18 cellular contexts compared by ENCODE assay signal in the genomic region with DNA sequence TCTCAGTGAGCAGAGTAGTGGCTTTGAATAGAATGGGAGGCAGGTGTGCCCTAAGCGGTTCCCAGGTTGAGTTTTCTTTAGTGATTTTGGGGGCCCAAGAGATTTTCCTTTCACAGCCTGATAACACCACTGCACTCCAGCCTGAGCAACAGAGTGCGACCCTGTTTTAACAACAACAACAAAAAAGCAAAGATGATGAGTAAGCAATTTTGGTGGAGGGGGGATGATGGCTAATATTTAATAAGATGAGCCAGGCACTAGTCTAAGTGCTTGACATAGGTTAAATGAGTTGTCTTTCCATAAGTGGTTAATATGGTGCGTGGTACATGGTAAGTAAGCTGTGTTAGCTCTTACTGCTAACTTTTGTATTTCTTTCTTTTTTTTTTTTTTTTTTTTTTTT. TPM values are rescaled to one million over a fixed set of nuclear protein-coding genes. Genes with fewer than 3 reads are reported as not detected.
DNase-seq lines count a peak whose midpoint lies in the region; ATAC-seq, FAIRE-seq and TF ChIP-seq lines count a peak whose summit lies in the region.
"Had no signal": no experiment of that assay in that cellular context is flagged by ENCODE, and none has a peak within 500 bp of the region (broad histone marks: within the 10 kb centered on the region; RNA-seq: fewer than 3 reads in every experiment).

No MANE protein-coding gene starts in this region.

- peaks cover 6% of the 10 kb centered on the region for H3K27me3 Mint-ChIP-seq in CD4-positive, CD25-positive, alpha-beta regulatory T cell
- H3K27me3 Mint-ChIP-seq in GM23338 (ENCODE audit: insufficient read depth, low read depth, poor library complexity) (peaks cover 6% of the 10 kb centered on the region), nephron progenitor cell (ENCODE audit: low read depth, poor library complexity) (peaks cover 6% of the 10 kb centered on the region)
- H3K27me3 Mint-ChIP-seq: activated CD4-positive, alpha-beta memory T cell treated with anti-CD3 and anti-CD28 coated beads, Interleukin-2, amount 10 ng/mL, durations not matched to agents 7 days and 5 days had no signal

- ATAC-seq in CD4-positive, CD25-positive, alpha-beta regulatory T cell (ENCODE audit: low read depth in 2 of 2), result no peak
- ATAC-seq in GM23338 (no peak), K562 (no peak), GM21529 (IDR thresholded peaks at IDR 0.05; ENCODE audit: unreplicated experiment) (no peak)
- ATAC-seq: gastroesophageal sphincter had no signal

- TF ChIP-seq RAD21 in K562 (CRISPR knock-in tag; conservative IDR thresholded peaks at IDR 0.05 in 1 of 2, IDR thresholded peaks at IDR 0.05 in 1 of 2), result no peak

- TF ChIP-seq EP300 in K562 (IDR thresholded peaks at IDR 0.05; ENCODE audit: low read length), result no peak

- H4K20me1 ChIP-seq in GM23338 (replicated peaks; ENCODE audit: insufficient read depth), result peaks cover 10% of the 10 kb centered on the region; the same call in 1 of the 2 replicates
- H4K20me1 ChIP-seq in K562 (replicated peaks; ENCODE audit: control insufficient read depth, insufficient read depth, low read length), result peaks cover 17% of the 10 kb centered on the region

- H3K27me3 ChIP-seq in CD4-positive, CD25-positive, alpha-beta regulatory T cell (ENCODE audit: control insufficient read depth, insufficient read depth, low read length), result no peaks in the 10 kb centered on the region
- H3K27me3 ChIP-seq in GM23338 (ENCODE audit: insufficient read depth) (0 out of 2 replicates have a peak, but pooled peaks cover 10% of the 10 kb centered on the region), K562 (ENCODE audit: control insufficient read depth in 2 of 2, insufficient read depth in 2 of 2, low read length in 2 of 2) (no peaks in the 10 kb centered on the region)
- H3K27me3 ChIP-seq: gastroesophageal sphincter had no signal

- no peaks in the 10 kb centered on the region for H3K9me2 ChIP-seq in GM23338 (ENCODE audit: insufficient read depth)

- in situ Hi-C loops in K562 (cut with MboI), result no loop called here

- no peak for FAIRE-seq in K562 (lab: Jason Lieb, UNC)
- FAIRE-seq: endometrium had no signal

- BruUV-seq in K562 (replicated peaks; lab: Mats Ljungman, UMichigan), result no TSS peak

- H3K9me3 Mint-ChIP-seq in CD4-positive, CD25-positive, alpha-beta regulatory T cell, result no peaks in the 10 kb centered on the region
- no peaks in the 10 kb centered on the region for H3K9me3 Mint-ChIP-seq in GM23338
- H3K9me3 Mint-ChIP-seq in nephron progenitor cell, result no peaks in the 10 kb centered on the region
- H3K9me3 Mint-ChIP-seq: activated CD4-positive, alpha-beta memory T cell treated with anti-CD3 and anti-CD28 coated beads, Interleukin-2, amount 10 ng/mL, durations not matched to agents 7 days and 5 days; T-helper 2 cell treated with Interferon-gamma antibody and Interleukin-4, amounts not matched to agents 5 μg/mL and 100 μg/mL, for 36 hours had no signal

- no peak for TF ChIP-seq POLR2A in K562 (conservative IDR thresholded peaks at IDR 0.05)

- peaks cover 11% of the 10 kb centered on the region for H3K36me3 Mint-ChIP-seq in CD4-positive, CD25-positive, alpha-beta regulatory T cell
- H3K36me3 Mint-ChIP-seq in GM23338 (ENCODE audit: low read depth) (peaks cover 13% of the 10 kb centered on the region), nephron progenitor cell (ENCODE audit: low read depth) (peaks cover 6% of the 10 kb centered on the region)

- no peak for DNase-seq in CD4-positive, CD25-positive, alpha-beta regulatory T cell
- DNase-seq in GM23338 (ENCODE audit: low spot score) (no peak), K562 (ENCODE audit: extremely low read depth in 1 of 4, low spot score in 3 of 4) (no peak), nephron progenitor cell (no peak), NCI-H2196 (lab: John Stamatoyannopoulos, UW; ENCODE audit: unreplicated experiment) (no peak), RWPE1 (ENCODE audit: low spot score) (no peak)
- DNase-seq: activated CD4-positive, alpha-beta memory T cell treated with anti-CD3 and anti-CD28 coated beads, Interleukin-2, amount 10 ng/mL, durations not matched to agents 7 days and 5 days; activated naive CD4-positive, alpha-beta T cell treated with Interleukin-2 at 50 U/mL for 16 hours; GOT3; islet precursor cell; NCI-H187; NCI-H526 treated with DMSO at 0.1 percent for 48 hours; retina; stimulated activated CD4-positive, alpha-beta T cell treated with anti-CD3 and anti-CD28 coated beads, Interleukin-2, amount 100 ng/mL, for 48 hours had no signal

- H3K4me1 ChIP-seq in CD4-positive, CD25-positive, alpha-beta regulatory T cell (ENCODE audit: control insufficient read depth, insufficient read depth, low read length, poor library complexity, severe bottlenecking), result peaks cover 13% of the 10 kb centered on the region
- H3K4me1 ChIP-seq in GM23338 (ENCODE audit: insufficient read depth), result peaks cover 6% of the 10 kb centered on the region
- peaks cover 9 to 19% of the 10 kb centered on the region in 2 experiments; a peak in 4 of 5 replicates for H3K4me1 ChIP-seq in K562 (replicated peaks in 1 of 2; ENCODE audit: control insufficient read depth in 2 of 2, insufficient read depth in 2 of 2, low read length in 2 of 2)

- H2AFZ ChIP-seq in GM23338, result no peak overlapping the region
- no peak overlapping the region for H2AFZ ChIP-seq in K562 (ENCODE audit: low read depth, low read length)

- H3K4me3 Mint-ChIP-seq in CD4-positive, CD25-positive, alpha-beta regulatory T cell, result peak overlapping the region; percentile 28 to 97 (median 80)
- H3K4me3 Mint-ChIP-seq in GM23338, result peak overlapping the region; percentile 91
- peak overlapping the region; percentile 98 for H3K4me3 Mint-ChIP-seq in nephron progenitor cell
- H3K4me3 Mint-ChIP-seq: activated CD4-positive, alpha-beta memory T cell treated with anti-CD3 and anti-CD28 coated beads, Interleukin-2, amount 10 ng/mL, durations not matched to agents 7 days and 5 days had no signal

- peak overlapping the region; percentile 87 for H3K4me2 ChIP-seq in GM23338
- H3K4me2 ChIP-seq in K562 (ENCODE audit: insufficient read depth, low read length), result no peak overlapping the region

- POLR2A ChIA-PET in K562 (lab: Yijun Ruan, JAX), result interaction anchor here (0.6 to 1.2 kb wide), 5 partner anchors 12 to 174 kb away, joined by 3 read pairs; no protein-coding TSS in a partner anchor
- POLR2A ChIA-PET in RWPE1 (lab: Yijun Ruan, JAX; ENCODE audit: low non-redundant PET), result no interaction called here

- H3K9ac ChIP-seq in K562 (ENCODE audit: insufficient read depth in 1 of 2, low read depth in 2 of 2, low read length in 2 of 2), result no peak overlapping the region

- H3K27ac Mint-ChIP-seq in CD4-positive, CD25-positive, alpha-beta regulatory T cell, result peak overlapping the region in 1 of 3 donors; percentile 96
- H3K27ac Mint-ChIP-seq in GM23338 (peak overlapping the region; percentile 8; the same call in 1 of the 2 replicates), nephron progenitor cell (no peak overlapping the region)
- H3K27ac Mint-ChIP-seq: activated CD4-positive, alpha-beta memory T cell treated with anti-CD3 and anti-CD28 coated beads, Interleukin-2, amount 10 ng/mL, durations not matched to agents 7 days and 5 days; T-helper 2 cell treated with Interferon-gamma antibody and Interleukin-4, amounts not matched to agents 5 μg/mL and 100 μg/mL, for 36 hours had no signal

- H3F3A ChIP-seq in GM23338 (replicated peaks; ENCODE audit: low read depth), result no peaks in the 10 kb centered on the region

- H3K4me1 Mint-ChIP-seq in CD4-positive, CD25-positive, alpha-beta regulatory T cell, result peaks cover 12 to 31% (median 21%) of the 10 kb centered on the region in 4 donors
- H3K4me1 Mint-ChIP-seq in GM23338 (peaks cover 16% of the 10 kb centered on the region; the same call in 2 of the 3 replicates), nephron progenitor cell (peaks cover 33% of the 10 kb centered on the region)

- H3K4me3 ChIP-seq in CD4-positive, CD25-positive, alpha-beta regulatory T cell (ENCODE audit: low read depth, low read length), result no peak overlapping the region
- peak overlapping the region; percentile 70; the same call in 1 of the 2 replicates for H3K4me3 ChIP-seq in GM23338
- no peak overlapping the region for H3K4me3 ChIP-seq in K562

- no peaks in the 10 kb centered on the region for H3K9me1 ChIP-seq in K562 (ENCODE audit: control insufficient read depth, insufficient read depth, low read length)

- H3K79me2 ChIP-seq in GM23338 (replicated peaks; ENCODE audit: insufficient read depth), result peaks cover 45% of the 10 kb centered on the region
- H3K79me2 ChIP-seq in K562 (ENCODE audit: control insufficient read depth, insufficient read depth, low read length), result peaks cover 44% of the 10 kb centered on the region

- H3K36me3 ChIP-seq in CD4-positive, CD25-positive, alpha-beta regulatory T cell (ENCODE audit: control insufficient read depth, insufficient read depth, low read length), result peaks cover 9% of the 10 kb centered on the region
- peaks cover 8% of the 10 kb centered on the region; the same call in 1 of the 2 replicates for H3K36me3 ChIP-seq in GM23338 (ENCODE audit: insufficient read depth)
- H3K36me3 ChIP-seq in K562 (ENCODE audit: control insufficient read depth, insufficient read depth, low read length), result peaks cover 36% of the 10 kb centered on the region

- TF ChIP-seq CTCF in GM23338 (conservative IDR thresholded peaks at IDR 0.05; ENCODE audit: low read depth in 2 of 2), result no peak
- TF ChIP-seq CTCF in K562 (IDR thresholded peaks at IDR 0.05 in 2 of 3, conservative IDR thresholded peaks at IDR 0.05 in 1 of 3; ENCODE audit: insufficient read depth in 2 of 3, low read depth in 1 of 3, low read length in 3 of 3), result no peak
- TF ChIP-seq CTCF in nephron progenitor cell (IDR thresholded peaks at IDR 0.05), result no peak
- TF ChIP-seq CTCF in RWPE1 (conservative IDR thresholded peaks at IDR 0.05; ENCODE audit: low read depth), result no peak

- CTCF ChIA-PET in K562 (lab: Yijun Ruan, JAX; ENCODE audit: low intra/inter-chr PET ratio) (interaction anchor here (1.8 kb wide), 1 partner anchor 88 kb away, joined by 6 read pairs; no protein-coding TSS in a partner anchor), RWPE1 (lab: Yijun Ruan, JAX) (interaction anchor here (1.3 kb wide), 1 partner anchor 15 kb away, joined by 5 read pairs; no protein-coding TSS in a partner anchor)

- intact Hi-C loops in K562 (cut with micrococcal nuclease), result no loop called here

- H3K27ac ChIP-seq in CD4-positive, CD25-positive, alpha-beta regulatory T cell (ENCODE audit: insufficient read depth, low read length, poor library complexity, severe bottlenecking), result no peak overlapping the region
- H3K27ac ChIP-seq in GM23338 (ENCODE audit: low read depth), result no peak overlapping the region
- H3K27ac ChIP-seq in K562 (ENCODE audit: extremely low read depth, low read depth, low read length), result no peak overlapping the region
- H3K27ac ChIP-seq in RWPE1, result no peak overlapping the region

- H3K9me3 ChIP-seq in CD4-positive, CD25-positive, alpha-beta regulatory T cell (ENCODE audit: control insufficient read depth in 2 of 2, low read length in 2 of 2), result no peaks in the 10 kb centered on the region
- no peaks in the 10 kb centered on the region for H3K9me3 ChIP-seq in K562 (replicated peaks; ENCODE audit: control insufficient read depth, insufficient read depth, low read depth, low read length)
- H3K9me3 ChIP-seq: gastroesophageal sphincter had no signal

- 90% methylated on average over 3 of the region's 3 CpGs for WGBS in K562 (ENCODE audit: insufficient coverage, low coverage, missing lambda C conversion rate)

RNA-seq across cellular contexts. Expression of a gene that starts 2.0 kb away (rescaled TPM):
- total RNA-seq in CD4-positive, CD25-positive, alpha-beta regulatory T cell, result 29.8 TPM
- polyA plus RNA-seq in CD4-positive, CD25-positive, alpha-beta regulatory T cell, result 10 to 100 TPM; 31.0 to 51.2 (median 33.0) TPM
- total RNA-seq in GM23338 (2014; rRNA removed; shearing (Covaris generic)), result 61.6 and 80.3 TPM in 2 replicates
- polyA plus RNA-seq in GM23338 (2016; fragmentation: Nextera tagmentation; extraction: Ambion mirVana) (32.1 and 35.0 TPM in 2 replicates), K562 (2011; rRNA removed) (47.7 and 102 TPM in 2 replicates), K562 (2014; fragmentation: Illumina TruSeq; extraction: Trizol) (119 and 131 TPM in 2 replicates), K562 (2014; fragmentation: Nextera tagmentation; extraction: Ambion mirVana) (10 to 100 TPM; 27.5 to 35.1 TPM), K562 (2014; rRNA removed) (63.5 and 70.8 TPM in 2 replicates)
- total RNA-seq in K562 (2011; cell fraction: chromatin; rRNA removed; ENCODE audit: low replicate concordance), result 80.9 and 81.4 TPM in 2 replicates
- 51.8 and 56.9 TPM in 2 replicates for total RNA-seq in K562 (2011; cell fraction: nucleolus; rRNA removed)
- total RNA-seq in K562 (2011; cell fraction: nucleoplasm; rRNA removed), result 46.3 and 49.2 TPM in 2 replicates
- total RNA-seq in K562 (2014; rRNA removed) (64.4 and 76.9 TPM in 2 replicates), K562 (2014; rRNA removed; fragmentation: Illumina TruSeq; extraction: Trizol) (51.4 and 56.3 TPM in 2 replicates), K562 (2015; rRNA removed; fragmentation: Illumina TruSeq; extraction: Trizol) (61.6 and 63.4 TPM in 2 replicates), K562 (2021) (85.1 and 85.9 TPM in 2 replicates)
- 51.2 and 51.7 TPM in 2 replicates for polyA plus RNA-seq in K562 (2011; cell fraction: cytosol; rRNA removed)
- polyA plus RNA-seq in K562 (2011; cell fraction: nucleus; rRNA removed), result 83.3 and 107 TPM in 2 replicates
- polyA plus RNA-seq in K562 (2012), result 97.9 and 111 TPM in 2 replicates
- polyA minus RNA-seq in K562 (2011; rRNA and poly(A)+ RNA removed), result 40.3 and 59.5 TPM in 2 replicates
- polyA minus RNA-seq in K562 (2011; cell fraction: cytosol; rRNA and poly(A)+ RNA removed), result 46.6 and 57.6 TPM in 2 replicates
- 16.6 and 28.9 TPM in 2 replicates for polyA minus RNA-seq in K562 (2011; cell fraction: nucleus; rRNA and poly(A)+ RNA removed)

RNA-seq across cellular contexts. Expression of a gene that starts 25.9 kb away (rescaled TPM):
- 1.0 TPM for total RNA-seq in CD4-positive, CD25-positive, alpha-beta regulatory T cell
- not detected for polyA plus RNA-seq in CD4-positive, CD25-positive, alpha-beta regulatory T cell
- 13.0 and 19.5 TPM in 2 replicates for total RNA-seq in GM23338 (2014; rRNA removed; shearing (Covaris generic))
- polyA plus RNA-seq in GM23338 (2016; fragmentation: Nextera tagmentation; extraction: Ambion mirVana) (10.9 and 12.3 TPM in 2 replicates), K562 (2011; rRNA removed) (0.47 and 0.87 TPM in 2 replicates), K562 (2014; fragmentation: Illumina TruSeq; extraction: Trizol) (0.15 TPM in 1 of 2 replicates, not detected in the other), K562 (2014; fragmentation: Nextera tagmentation; extraction: Ambion mirVana) (not detected), K562 (2014; rRNA removed) (0.03 TPM in 1 of 2 replicates, not detected in the other)
- total RNA-seq in K562 (2011; cell fraction: chromatin; rRNA removed; ENCODE audit: low replicate concordance), result 1.2 and 3.1 TPM in 2 replicates
- 1.8 and 2.3 TPM in 2 replicates for total RNA-seq in K562 (2011; cell fraction: nucleolus; rRNA removed)
- 0.73 and 1.3 TPM in 2 replicates for total RNA-seq in K562 (2011; cell fraction: nucleoplasm; rRNA removed)
- total RNA-seq in K562 (2014; rRNA removed) (0.16 TPM in 1 of 2 replicates, not detected in the other), K562 (2014; rRNA removed; fragmentation: Illumina TruSeq; extraction: Trizol) (0.07 TPM in 1 of 2 replicates, not detected in the other), K562 (2015; rRNA removed; fragmentation: Illumina TruSeq; extraction: Trizol) (0.07 and 0.15 TPM in 2 replicates), K562 (2021) (0.63 and 1.2 TPM in 2 replicates)
- 0.94 and 1.2 TPM in 2 replicates for polyA plus RNA-seq in K562 (2011; cell fraction: cytosol; rRNA removed)
- polyA plus RNA-seq in K562 (2011; cell fraction: nucleus; rRNA removed), result 1.6 and 2.7 TPM in 2 replicates
- 0.35 and 1.9 TPM in 2 replicates for polyA plus RNA-seq in K562 (2012)
- 0.21 and 0.54 TPM in 2 replicates for polyA minus RNA-seq in K562 (2011; rRNA and poly(A)+ RNA removed)
- polyA minus RNA-seq in K562 (2011; cell fraction: cytosol; rRNA and poly(A)+ RNA removed), result 0.67 TPM in 1 of 2 replicates, not detected in the other
- 0.94 and 1.00 TPM in 2 replicates for polyA minus RNA-seq in K562 (2011; cell fraction: nucleus; rRNA and poly(A)+ RNA removed)

RNA-seq across cellular contexts. Expression of a gene that starts 29.1 kb away (rescaled TPM):
- total RNA-seq in CD4-positive, CD25-positive, alpha-beta regulatory T cell, result 43.1 TPM
- polyA plus RNA-seq in CD4-positive, CD25-positive, alpha-beta regulatory T cell, result 10 to 100 TPM; 28.2 to 52.7 (median 36.7) TPM
- 38.5 and 45.9 TPM in 2 replicates for total RNA-seq in GM23338 (2014; rRNA removed; shearing (Covaris generic))
- polyA plus RNA-seq in GM23338 (2016; fragmentation: Nextera tagmentation; extraction: Ambion mirVana) (53.4 and 60.0 TPM in 2 replicates), K562 (2011; rRNA removed) (197 and 262 TPM in 2 replicates), K562 (2014; fragmentation: Illumina TruSeq; extraction: Trizol) (146 and 154 TPM in 2 replicates), K562 (2014; fragmentation: Nextera tagmentation; extraction: Ambion mirVana) (100 to 1,000 TPM; 676 to 744 TPM), K562 (2014; rRNA removed) (155 and 178 TPM in 2 replicates)
- 89.8 and 171 TPM in 2 replicates for total RNA-seq in K562 (2011; cell fraction: chromatin; rRNA removed; ENCODE audit: low replicate concordance)
- 62.5 and 62.7 TPM in 2 replicates for total RNA-seq in K562 (2011; cell fraction: nucleolus; rRNA removed)
- total RNA-seq in K562 (2011; cell fraction: nucleoplasm; rRNA removed), result 108 and 147 TPM in 2 replicates
- total RNA-seq in K562 (2014; rRNA removed) (116 and 131 TPM in 2 replicates), K562 (2014; rRNA removed; fragmentation: Illumina TruSeq; extraction: Trizol) (226 and 256 TPM in 2 replicates), K562 (2015; rRNA removed; fragmentation: Illumina TruSeq; extraction: Trizol) (158 and 173 TPM in 2 replicates), K562 (2021) (179 and 180 TPM in 2 replicates)
- polyA plus RNA-seq in K562 (2011; cell fraction: cytosol; rRNA removed), result 61.6 and 97.5 TPM in 2 replicates
- polyA plus RNA-seq in K562 (2011; cell fraction: nucleus; rRNA removed), result 58.4 and 74.7 TPM in 2 replicates
- 85.8 and 148 TPM in 2 replicates for polyA plus RNA-seq in K562 (2012)
- polyA minus RNA-seq in K562 (2011; rRNA and poly(A)+ RNA removed), result 94.8 and 116 TPM in 2 replicates
- polyA minus RNA-seq in K562 (2011; cell fraction: cytosol; rRNA and poly(A)+ RNA removed), result 31.9 and 42.0 TPM in 2 replicates
- polyA minus RNA-seq in K562 (2011; cell fraction: nucleus; rRNA and poly(A)+ RNA removed), result 29.8 and 43.9 TPM in 2 replicates

RNA-seq across cellular contexts. Expression of a gene that starts 38.1 kb away (rescaled TPM):
- total RNA-seq in CD4-positive, CD25-positive, alpha-beta regulatory T cell, result not detected
- polyA plus RNA-seq in CD4-positive, CD25-positive, alpha-beta regulatory T cell, result not detected
- total RNA-seq in GM23338 (2014; rRNA removed; shearing (Covaris generic)), result 0.82 and 1.7 TPM in 2 replicates
- 0.74 and 1.0 TPM in 2 replicates for polyA plus RNA-seq in GM23338 (2016; fragmentation: Nextera tagmentation; extraction: Ambion mirVana)
- 0.65 and 1.6 TPM in 2 replicates for total RNA-seq in K562 (2011; cell fraction: chromatin; rRNA removed; ENCODE audit: low replicate concordance)
- 1.4 and 1.7 TPM in 2 replicates for total RNA-seq in K562 (2011; cell fraction: nucleolus; rRNA removed)
- 0.92 and 1.5 TPM in 2 replicates for total RNA-seq in K562 (2011; cell fraction: nucleoplasm; rRNA removed)
- total RNA-seq in K562 (2014; rRNA removed), result 0.54 and 0.69 TPM in 2 replicates
- total RNA-seq in K562 (2014; rRNA removed; fragmentation: Illumina TruSeq; extraction: Trizol), result 0.16 and 0.22 TPM in 2 replicates
- total RNA-seq in K562 (2015; rRNA removed; fragmentation: Illumina TruSeq; extraction: Trizol), result 0.15 and 0.22 TPM in 2 replicates
- total RNA-seq in K562 (2021), result 0.42 and 0.54 TPM in 2 replicates
- polyA plus RNA-seq in K562 (2011; rRNA removed), result 0.28 and 0.43 TPM in 2 replicates
- 0.24 and 0.48 TPM in 2 replicates for polyA plus RNA-seq in K562 (2011; cell fraction: cytosol; rRNA removed)
- 0.65 and 1.5 TPM in 2 replicates for polyA plus RNA-seq in K562 (2011; cell fraction: nucleus; rRNA removed)
- polyA plus RNA-seq in K562 (2012), result 0.33 and 0.69 TPM in 2 replicates
- polyA plus RNA-seq in K562 (2014; fragmentation: Illumina TruSeq; extraction: Trizol), result 0.40 and 0.45 TPM in 2 replicates
- under 1 TPM in 1 of 2 experiments, not detected in 1; 0.03 TPM for polyA plus RNA-seq in K562 (2014; fragmentation: Nextera tagmentation; extraction: Ambion mirVana)
- 0.33 and 0.39 TPM in 2 replicates for polyA plus RNA-seq in K562 (2014; rRNA removed)
- 0.27 and 0.60 TPM in 2 replicates for polyA minus RNA-seq in K562 (2011; rRNA and poly(A)+ RNA removed)
- 0.38 TPM in 1 of 2 replicates, not detected in the other for polyA minus RNA-seq in K562 (2011; cell fraction: cytosol; rRNA and poly(A)+ RNA removed)
- 0.56 and 0.81 TPM in 2 replicates for polyA minus RNA-seq in K562 (2011; cell fraction: nucleus; rRNA and poly(A)+ RNA removed)
- total RNA-seq: activated CD4-positive, alpha-beta memory T cell treated with anti-CD3 and anti-CD28 coated beads, Interleukin-2, amount 10 ng/mL, durations not matched to agents 7 days and 5 days had no signal
